ENCODE assay signal across 1 cellular context in genomic region chr20:3915691-3916090, GRCh38.
TF ChIP-seq lines count a peak whose summit lies in the region.

No MANE protein-coding gene starts in this region.

TF ChIP-seq in WTC11, 78 proteins besides CTCF, POLR2A, EP300 and RAD21 (continued from another document):
- TF ChIP-seq JAZF1 (CRISPR knock-in tag; IDR thresholded peaks at IDR 0.05) (no peak), USF1 (CRISPR knock-in tag; IDR thresholded peaks at IDR 0.05) (no peak), FOXK1 (CRISPR knock-in tag; IDR thresholded peaks at IDR 0.05) (no peak), NFE2L1 (CRISPR knock-in tag; IDR thresholded peaks at IDR 0.05) (no peak), ETV6 (CRISPR knock-in tag; IDR thresholded peaks at IDR 0.05) (no peak), ZNF121 (CRISPR knock-in tag; IDR thresholded peaks at IDR 0.05) (no peak), SOX15 (CRISPR knock-in tag; IDR thresholded peaks at IDR 0.05) (no peak), RELA (CRISPR knock-in tag; IDR thresholded peaks at IDR 0.05; ENCODE audit: borderline replicate concordance) (no peak), GABPB1 (CRISPR knock-in tag; IDR thresholded peaks at IDR 0.05) (no peak), ZNF396 (CRISPR knock-in tag; IDR thresholded peaks at IDR 0.05; ENCODE audit: borderline replicate concordance) (no peak), ATF2 (CRISPR knock-in tag; IDR thresholded peaks at IDR 0.05; ENCODE audit: borderline replicate concordance, low read depth) (no peak), HMGA2 (CRISPR knock-in tag; IDR thresholded peaks at IDR 0.05) (no peak), ZSCAN18 (CRISPR knock-in tag; IDR thresholded peaks at IDR 0.05) (no peak), PREB (CRISPR knock-in tag; IDR thresholded peaks at IDR 0.05; ENCODE audit: borderline replicate concordance) (no peak)
